In the genomic region with DNA sequence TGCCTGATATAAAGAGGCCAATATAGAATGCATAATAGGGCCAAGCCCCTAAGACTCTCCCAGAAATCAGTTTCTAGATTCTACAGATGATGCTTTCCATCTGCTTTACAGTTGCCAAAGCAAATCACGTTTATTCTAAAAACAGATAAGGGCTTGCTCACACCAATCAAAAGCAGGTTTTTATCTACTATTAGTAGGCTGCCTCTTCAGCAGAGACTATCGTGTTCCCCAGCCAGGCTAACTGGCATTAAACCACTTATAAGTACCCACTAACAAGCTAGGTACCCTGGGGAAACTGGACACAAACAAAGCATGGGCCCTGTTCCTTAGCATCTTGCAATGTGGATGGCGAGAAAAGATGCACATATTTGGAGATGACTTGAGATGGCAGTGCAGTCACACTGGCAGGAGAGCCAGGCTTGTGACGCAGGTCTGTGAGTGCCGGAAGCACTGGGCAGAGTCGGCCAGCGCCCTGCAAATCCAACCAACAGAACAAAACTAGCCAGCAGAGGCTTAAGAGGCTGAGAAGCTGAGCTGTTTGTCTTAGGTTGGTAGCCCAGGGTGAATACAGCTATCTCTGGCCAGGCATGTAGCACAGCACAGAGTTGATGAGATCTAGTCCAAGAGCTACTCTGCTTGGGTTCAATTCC, we compare ENCODE assay signal across 15 cellular contexts.
DNase-seq lines count a peak whose midpoint lies in the region; ATAC-seq and TF ChIP-seq lines count a peak whose summit lies in the region.
"Had no signal": no experiment of that assay in that cellular context is flagged by ENCODE, and none has a peak within 500 bp of the region (broad histone marks: within the 10 kb centered on the region; RNA-seq: fewer than 3 reads in every experiment).

No MANE protein-coding gene starts in this region.

- H3K9me3 ChIP-seq in T-helper 17 cell (ENCODE audit: control insufficient read depth, low read length, poor library complexity, severe bottlenecking) = no peaks in the 10 kb centered on the region

- peaks cover 2% of the 10 kb centered on the region for H3K36me3 Mint-ChIP-seq in T-helper 17 cell (ENCODE audit: low read depth)

- DNase-seq in Ammon's horn (ENCODE audit: low spot score) (peak; percentile 82), T-helper 17 cell (no peak), head of caudate nucleus (peak in 37 of 42 donors; percentile 22 to 81 (median 59)), occipital lobe (lab: John Stamatoyannopoulos, UW) (peak; percentile 73), NCI-H1694 (lab: John Stamatoyannopoulos, UW) (no peak), NCI-H2171 (lab: John Stamatoyannopoulos, UW) (no peak)
- DNase-seq: activated CD4-positive, CD25-positive, alpha-beta regulatory T cell treated with anti-CD3 and anti-CD28 coated beads, Interleukin-2, amount 50 U/mL, for 72 hours; NCI-H2029 treated with DMSO at 0.1 percent for 48 hours; RPMI8226; stimulated activated CD4-positive, alpha-beta T cell treated with anti-CD3 and anti-CD28 coated beads, Interleukin-12 subunit alpha, Interleukin-12 subunit beta, amount 100 ng/mL, for 4 hours had no signal

- no peak overlapping the region for H3K27ac Mint-ChIP-seq in T-helper 17 cell
- H3K27ac Mint-ChIP-seq: activated naive CD4-positive, alpha-beta T cell treated with anti-CD3 and anti-CD28 coated beads, Interleukin-2, amount 50 U/mL, for 72 hours; memory B cell; stimulated activated memory B cell treated with anti-CD40 and anti-IgM and Interleukin-4, amounts not matched to agents 10 μg/mL and 1 μg/mL and 100 μg/mL, for 72 hours had no signal

- H3K27me3 Mint-ChIP-seq in T-helper 17 cell = peaks cover 4% of the 10 kb centered on the region
- H3K27me3 Mint-ChIP-seq: memory B cell; stimulated activated memory B cell treated with anti-CD40 and anti-IgM and Interleukin-4, amounts not matched to agents 10 μg/mL and 1 μg/mL and 100 μg/mL, for 72 hours had no signal

- intact Hi-C loops in head of caudate nucleus (cut with DNase I) = loop anchor here (5.0 kb wide), 1 partner anchor 158 kb away; the partner anchor contains the start of gene SIRT5

- H3K4me3 Mint-ChIP-seq in T-helper 17 cell = no peak overlapping the region
- H3K4me3 Mint-ChIP-seq: memory B cell; stimulated activated memory B cell treated with anti-CD40 and anti-IgM and Interleukin-4, amounts not matched to agents 10 μg/mL and 1 μg/mL and 100 μg/mL, for 72 hours had no signal

- H3K4me1 Mint-ChIP-seq in T-helper 17 cell = peaks cover 4% of the 10 kb centered on the region

- ATAC-seq in T-helper 17 cell (peak; percentile 51), GM18505 (IDR thresholded peaks at IDR 0.05; ENCODE audit: unreplicated experiment) (no peak), GM18868 (IDR thresholded peaks at IDR 0.05; ENCODE audit: unreplicated experiment) (no peak)
- ATAC-seq: stimulated activated memory B cell treated with anti-CD40 and anti-IgM and Interleukin-4, amounts not matched to agents 10 μg/mL and 1 μg/mL and 100 μg/mL, for 72 hours had no signal

- TF ChIP-seq POLR2A in GM18505 (IDR thresholded peaks at IDR 0.05; ENCODE audit: borderline replicate concordance, extremely low read depth, insufficient read depth, insufficient read length) = no peak

Comparison
In these comparisons a context has a peak if more than half of its experiments do, and no peak if none do; other contexts are left out.
1. DNase-seq: peak in Ammon's horn (single experiment), head of caudate nucleus (37 of 42) and occipital lobe (single experiment); none in T-helper 17 cell (0 of 3), NCI-H1694 (single experiment) and NCI-H2171 (single experiment).